ENCODE assay signal across 25 cellular contexts in the genomic region with DNA sequence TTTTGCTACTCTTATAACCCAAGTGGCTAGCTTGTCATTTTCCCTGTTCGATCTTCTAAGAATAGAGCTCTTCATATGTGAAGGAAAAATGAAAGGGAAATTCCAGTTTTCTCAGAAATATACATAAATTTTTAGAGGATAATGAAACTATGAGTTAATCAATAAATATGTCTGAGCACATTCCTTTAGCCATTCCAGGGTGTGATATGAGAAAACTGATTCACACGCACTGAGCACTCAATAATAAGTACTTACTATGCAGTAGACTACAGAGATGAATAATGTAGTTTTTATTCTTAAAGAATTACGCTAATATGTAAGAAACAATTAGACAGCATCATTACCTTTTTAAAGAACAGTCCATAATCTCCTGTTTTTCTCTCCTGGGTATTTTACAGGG.
A peak's percentile ranks its signal among the peaks of the same experiment; 100 is the strongest.
DNase-seq lines count a peak whose midpoint lies in the region; TF ChIP-seq lines count a peak whose summit lies in the region.
"Had no signal": no experiment of that assay in that cellular context is flagged by ENCODE, and none has a peak within 500 bp of the region (broad histone marks: within the 10 kb centered on the region; RNA-seq: fewer than 3 reads in every experiment).

No MANE protein-coding gene starts in this region.

- POLR2A ChIA-PET in activated CD4-positive, alpha-beta memory T cell treated with anti-CD3 and anti-CD28 coated beads for 36 hours (lab: Charles Lee), result no interaction called here
- POLR2A ChIA-PET in GM10248 (lab: Yijun Ruan, JAX), result no interaction called here

- H3K9me3 Mint-ChIP-seq in chondrocyte (ENCODE audit: low read depth) (no peaks in the 10 kb centered on the region), nephron (no peaks in the 10 kb centered on the region)
- no peaks in the 10 kb centered on the region for H3K9me3 Mint-ChIP-seq in activated CD4-positive, alpha-beta memory T cell treated with anti-CD3 and anti-CD28 coated beads for 36 hours
- H3K9me3 Mint-ChIP-seq: central memory CD8-positive, alpha-beta T cell; nephron progenitor cell; T-helper 1 cell treated with Interleukin-12 subunit alpha and Interleukin-12 subunit beta and Interleukin-4 antibody, amounts not matched to agents 30 μg/mL and 1 μg/mL, for 36 hours had no signal

- H3K9ac ChIP-seq in HUES64 (ENCODE audit: low read depth, low read length), result no peak overlapping the region

- H3K4me1 Mint-ChIP-seq in chondrocyte (ENCODE audit: low read depth), result peaks cover 33% of the 10 kb centered on the region
- H3K4me1 Mint-ChIP-seq in nephron, result peaks cover 30% of the 10 kb centered on the region
- H3K4me1 Mint-ChIP-seq in activated CD4-positive, alpha-beta memory T cell treated with anti-CD3 and anti-CD28 coated beads for 36 hours (ENCODE audit: low read depth), result peaks cover 33% of the 10 kb centered on the region

- H3K27me3 Mint-ChIP-seq in chondrocyte (ENCODE audit: low read depth) (no peaks in the 10 kb centered on the region), nephron (ENCODE audit: low read depth) (peaks cover 4% of the 10 kb centered on the region)
- no peaks in the 10 kb centered on the region for H3K27me3 Mint-ChIP-seq in activated CD4-positive, alpha-beta memory T cell treated with anti-CD3 and anti-CD28 coated beads for 36 hours
- H3K27me3 Mint-ChIP-seq: central memory CD8-positive, alpha-beta T cell had no signal

- H3K4me3 Mint-ChIP-seq in chondrocyte (ENCODE audit: unreplicated experiment) (no peak overlapping the region), nephron (no peak overlapping the region)
- H3K4me3 Mint-ChIP-seq in activated CD4-positive, alpha-beta memory T cell treated with anti-CD3 and anti-CD28 coated beads for 36 hours, result no peak overlapping the region
- H3K4me3 Mint-ChIP-seq: central memory CD8-positive, alpha-beta T cell; nephron progenitor cell; T-helper 1 cell treated with Interleukin-12 subunit alpha and Interleukin-12 subunit beta and Interleukin-4 antibody, amounts not matched to agents 30 μg/mL and 1 μg/mL, for 36 hours had no signal

- H3K27me3 ChIP-seq in ACC112 (ENCODE audit: insufficient read depth, low read length), result no peaks in the 10 kb centered on the region
- H3K27me3 ChIP-seq in HUES64 (ENCODE audit: insufficient read depth, low read length), result no peaks in the 10 kb centered on the region
- H3K27me3 ChIP-seq: esophagus muscularis mucosa had no signal

- no peaks in the 10 kb centered on the region for H3K36me3 ChIP-seq in ACC112 (ENCODE audit: insufficient read depth, low read length)
- no peaks in the 10 kb centered on the region for H3K36me3 ChIP-seq in HUES64 (ENCODE audit: insufficient read depth, low read length)

- H3K4me3 ChIP-seq in ACC112 (ENCODE audit: low read depth, low read length) (no peak overlapping the region), HUES64 (ENCODE audit: low read length) (no peak overlapping the region)
- H3K4me3 ChIP-seq: esophagus muscularis mucosa had no signal

- no peak for DNase-seq in chondrocyte (ENCODE audit: low spot score)
- no peak for DNase-seq in activated CD4-positive, alpha-beta memory T cell treated with anti-CD3 and anti-CD28 coated beads for 36 hours
- no peak for DNase-seq in Ammon's horn (ENCODE audit: low spot score)
- DNase-seq in activated effector memory CD4-positive, alpha-beta T cell treated with anti-CD3 and anti-CD28 coated beads, Interleukin-2, amount 50 U/mL, for 16 hours, result no peak
- no peak for DNase-seq in GM10248 (ENCODE audit: extremely low spot score)
- DNase-seq: activated CD4-positive, alpha-beta T cell treated with anti-CD3 and anti-CD28 coated beads, Interleukin-2, amount 50 U/mL, for 1 hour; activated CD8-positive, alpha-beta memory T cell treated with anti-CD3 and anti-CD28 coated beads, Interleukin-2, amount 50 U/mL, for 48 hours; activated gamma-delta T cell; amniotic stem cell; effector CD4-positive, alpha-beta T cell; left colon; midbrain; NCI-H1930; NCI-H226; NCI-H82; nephron progenitor cell; SIG-M5; stimulated activated CD8-positive, alpha-beta memory T cell treated with anti-CD3 and anti-CD28 coated beads, Interleukin-4, amount 100 ng/mL, for 48 hours; substantia nigra had no signal

- peak overlapping the region; percentile 84 for H3K27ac ChIP-seq in ACC112 (ENCODE audit: low read depth, low read length)
- peak overlapping the region; percentile 54; the same call in 1 of the 2 replicates for H3K27ac ChIP-seq in HUES64 (ENCODE audit: low read depth, low read length)
- H3K27ac ChIP-seq: esophagus muscularis mucosa had no signal

- TF ChIP-seq CTCF in chondrocyte (IDR thresholded peaks at IDR 0.05) (no peak), nephron (IDR thresholded peaks at IDR 0.05; ENCODE audit: unreplicated experiment in 3 of 3) (no peak), GM10248 (IDR thresholded peaks at IDR 0.05; ENCODE audit: control extremely low read depth, extremely low read depth, low read depth, missing control alignments) (no peak)

- 90% methylated on average over 2 of the region's 3 CpGs for WGBS in HUES64

- CTCF ChIA-PET in activated CD4-positive, alpha-beta memory T cell treated with anti-CD3 and anti-CD28 coated beads for 36 hours (lab: Charles Lee), result interaction anchor here (0.6 to 4.4 kb wide), 7 partner anchors 9 to 258 kb away, joined by 3 to 55 read pairs (median 3); no protein-coding TSS in a partner anchor
- CTCF ChIA-PET in GM10248 (lab: Yijun Ruan, JAX), result interaction anchor here (0.8 to 5.8 kb wide), 9 partner anchors 10 to 519 kb away, joined by 3 to 65 read pairs (median 5); no protein-coding TSS in a partner anchor

- H3K9me3 ChIP-seq in HUES64 (ENCODE audit: insufficient read depth, low read depth, low read length), result no peaks in the 10 kb centered on the region
- H3K9me3 ChIP-seq: esophagus muscularis mucosa had no signal

- H2AFZ ChIP-seq in ACC112 (ENCODE audit: low read length, unreplicated experiment), result no peak overlapping the region

- H3K4me1 ChIP-seq in ACC112 (ENCODE audit: control insufficient read depth, insufficient read depth, low read length, unreplicated experiment), result peaks cover 53% of the 10 kb centered on the region
- peaks cover 35% of the 10 kb centered on the region for H3K4me1 ChIP-seq in HUES64 (ENCODE audit: insufficient read depth, low read length)

- H3K79me2 ChIP-seq in ACC112 (ENCODE audit: control insufficient read depth, insufficient read depth, low read length, unreplicated experiment), result no peaks in the 10 kb centered on the region

- H3K27ac Mint-ChIP-seq in chondrocyte (ENCODE audit: unreplicated experiment) (peak overlapping the region; percentile 83), nephron (peak overlapping the region; percentile 58 to 89 (median 89))
- H3K27ac Mint-ChIP-seq in activated CD4-positive, alpha-beta memory T cell treated with anti-CD3 and anti-CD28 coated beads for 36 hours, result no peak overlapping the region
- H3K27ac Mint-ChIP-seq: nephron progenitor cell had no signal

- H3K36me3 Mint-ChIP-seq in chondrocyte (ENCODE audit: low read depth) (no peaks in the 10 kb centered on the region), nephron (ENCODE audit: low read depth) (peaks cover 1% of the 10 kb centered on the region)
- no peaks in the 10 kb centered on the region for H3K36me3 Mint-ChIP-seq in activated CD4-positive, alpha-beta memory T cell treated with anti-CD3 and anti-CD28 coated beads for 36 hours

- intact Hi-C loops in activated CD4-positive, alpha-beta memory T cell treated with anti-CD3 and anti-CD28 coated beads for 36 hours (cut with micrococcal nuclease), result no loop called here
